ENCODE assay signal across 10 cellular contexts in genomic region chr21:32457360-32457840, GRCh38. TPM values are rescaled to one million over a fixed set of nuclear protein-coding genes. Genes with fewer than 3 reads are reported as not detected.
A peak's percentile ranks its signal among the peaks of the same experiment; 100 is the strongest.
DNase-seq lines count a peak whose midpoint lies in the region; ATAC-seq and TF ChIP-seq lines count a peak whose summit lies in the region.
"Had no signal": no experiment of that assay in that cellular context is flagged by ENCODE, and none has a peak within 500 bp of the region (broad histone marks: within the 10 kb centered on the region; RNA-seq: fewer than 3 reads in every experiment).

No MANE protein-coding gene starts in this region.

- H3K4me3 ChIP-seq in skeletal muscle satellite cell (ENCODE audit: low read length) (no peak overlapping the region), MM.1S (ENCODE audit: low read length) (no peak overlapping the region)

- peak; percentile 24 for DNase-seq in G401 (ENCODE audit: low spot score)
- peak; percentile 63 for DNase-seq in left cardiac atrium
- no peak for DNase-seq in MM.1S
- no peak for DNase-seq in effector CD8-positive, alpha-beta T cell (lab: John Stamatoyannopoulos, UW)
- DNase-seq: NCI-H510A treated with DMSO at 0.1 percent for 48 hours; stimulated activated CD4-positive, alpha-beta T cell treated with anti-CD3 and anti-CD28 coated beads, Interleukin-12 subunit alpha, Interleukin-12 subunit beta, amount 100 ng/mL, for 4 hours had no signal

- peaks cover 4% of the 10 kb centered on the region for H3K36me3 ChIP-seq in skeletal muscle satellite cell (ENCODE audit: insufficient read depth, low read length)
- H3K36me3 ChIP-seq in MM.1S (replicated peaks; ENCODE audit: insufficient read depth, low read length) = no peaks in the 10 kb centered on the region

- no peaks in the 10 kb centered on the region for H3K9me3 ChIP-seq in skeletal muscle satellite cell (replicated peaks; ENCODE audit: low read length)
- H3K9me3 ChIP-seq in MM.1S (replicated peaks; ENCODE audit: insufficient read depth, low read length) = no peaks in the 10 kb centered on the region

- H3K27ac ChIP-seq in VCaP (peak overlapping the region; percentile 55), MM.1S (ENCODE audit: low read length) (no peak overlapping the region)

- H4K20me1 ChIP-seq in MM.1S (ENCODE audit: insufficient read depth, low read length) = no peaks in the 10 kb centered on the region

- ATAC-seq in left cardiac atrium (peak; percentile 32 to 48), HG03565 (IDR thresholded peaks at IDR 0.05; ENCODE audit: unreplicated experiment) (no peak), GM19395 (IDR thresholded peaks at IDR 0.05; ENCODE audit: unreplicated experiment) (no peak)

- in situ Hi-C loops in G401 (cut with HindIII; ENCODE audit: low sequenced_read_pairs) = no loop called here

- H3K27me3 ChIP-seq in skeletal muscle satellite cell (ENCODE audit: control insufficient read depth, insufficient read depth, low read length) (no peaks in the 10 kb centered on the region), MM.1S (replicated peaks; ENCODE audit: insufficient read depth, low read length) (no peaks in the 10 kb centered on the region)

- H3K4me2 ChIP-seq in skeletal muscle satellite cell (ENCODE audit: low read length) (no peak overlapping the region), MM.1S (ENCODE audit: low read depth, low read length) (no peak overlapping the region)

- intact Hi-C loops in left cardiac atrium (cut with DNase I) = no loop called here

- H3F3A ChIP-seq in MM.1S (ENCODE audit: insufficient read depth, low read length) = no peaks in the 10 kb centered on the region

- TF ChIP-seq CTCF in VCaP (conservative IDR thresholded peaks at IDR 0.05) (peak; percentile 58), MM.1S (IDR thresholded peaks at IDR 0.05; ENCODE audit: low read length) (no peak)

- no peaks in the 10 kb centered on the region for H3K9me2 ChIP-seq in MM.1S (replicated peaks; ENCODE audit: insufficient read depth, low read length)

- H3K4me1 ChIP-seq in skeletal muscle satellite cell (ENCODE audit: control insufficient read depth, insufficient read depth, low read length) = peaks cover 22% of the 10 kb centered on the region
- H3K4me1 ChIP-seq in MM.1S (ENCODE audit: low read length) = no peaks in the 10 kb centered on the region

- no peak overlapping the region for H2AFZ ChIP-seq in MM.1S (ENCODE audit: low read length)

- no peaks in the 10 kb centered on the region for H3K79me2 ChIP-seq in MM.1S (ENCODE audit: low read length)

- peak overlapping the region; percentile 47 for H3K9ac ChIP-seq in skeletal muscle satellite cell (ENCODE audit: low read depth, low read length)
- H3K9ac ChIP-seq in MM.1S (ENCODE audit: low read length) = no peak overlapping the region

RNA-seq across cellular contexts. Expression of gene EVA1C, which starts 44.9 kb away (rescaled TPM):
- 2.3 TPM in 1 of 2 replicates, not detected in the other for total RNA-seq in G401 (2014; rRNA removed; shearing (Covaris generic))
- 10 to 100 TPM; 22.1 to 52.8 TPM for total RNA-seq in left cardiac atrium
- total RNA-seq in skeletal muscle satellite cell (2012; rRNA removed) = 5.9 and 7.6 TPM in 2 replicates

Comparison
In these comparisons a context has a peak if more than half of its experiments do, and no peak if none do; other contexts are left out.
1. DNase-seq: peak in G401 (single experiment) and left cardiac atrium (single experiment); none in MM.1S (single experiment) and effector CD8-positive, alpha-beta T cell (single experiment).
2. ATAC-seq: peak in left cardiac atrium (2 of 2); none in HG03565 (single experiment) and GM19395 (single experiment).